In the genomic region with DNA sequence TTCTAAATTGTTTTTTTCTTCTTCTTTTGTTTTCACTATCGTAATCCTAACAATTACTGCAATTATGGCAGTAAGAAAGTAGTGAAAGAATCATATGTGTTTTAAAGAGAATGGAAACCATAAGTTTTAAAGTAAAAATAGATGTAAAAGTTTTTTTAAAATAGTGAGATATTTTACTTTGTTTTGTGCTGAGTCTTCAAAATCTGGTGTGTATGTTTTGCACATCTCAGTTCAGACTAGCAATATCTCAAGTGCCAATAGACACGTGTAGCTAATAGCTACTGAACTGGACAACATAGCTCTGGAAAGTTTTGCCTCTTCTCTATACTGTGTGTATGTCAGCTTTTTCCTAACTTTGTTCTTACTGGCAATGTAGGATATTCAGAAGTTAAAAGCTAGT, we compare ENCODE assay signal across 32 cellular contexts. TPM values are rescaled to one million over a fixed set of nuclear protein-coding genes. Genes with fewer than 3 reads are reported as not detected.
"Had no signal": no experiment of that assay in that cellular context is flagged by ENCODE, and none has a peak within 500 bp of the region (broad histone marks: within the 10 kb centered on the region; RNA-seq: fewer than 3 reads in every experiment).

No MANE protein-coding gene starts in this region.

- H3K4me3 Mint-ChIP-seq: activated B cell treated with CpG ODN at 0.5 μM for 24 hours; activated CD4-positive, alpha-beta memory T cell treated with anti-CD3 and anti-CD28 coated beads, Interleukin-2, amount 10 ng/mL, durations not matched to agents 7 days and 5 days; activated CD4-positive, alpha-beta T cell treated with anti-CD3 and anti-CD28 coated beads, Interleukin-2, amount 10 ng/mL, durations not matched to agents 24 days and 14 days; activated naive CD8-positive, alpha-beta T cell; activated T-cell treated with anti-CD3 and anti-CD28 coated beads, Interleukin-2, amount 50 U/mL, for 4 hours; activated T-helper 17 cell treated with anti-CD3 and anti-CD28 coated beads, Interleukin-2, amount 50 U/mL, for 72 hours; central memory CD8-positive, alpha-beta T cell; dendritic cell treated with granulocyte-macrophage colony-stimulating factor and Interleukin-4, amounts not matched to agents 40 ng/mL and 50 ng/mL, for 4 days; effector memory CD8-positive, alpha-beta T cell; T-helper 17 cell; T-helper 2 cell treated with Interferon-gamma antibody and Interleukin-4, amounts not matched to agents 5 μg/mL and 100 μg/mL, for 36 hours had no signal

- H3K27ac Mint-ChIP-seq: activated B cell treated with CpG ODN at 0.5 μM for 24 hours; activated CD4-positive, alpha-beta memory T cell treated with anti-CD3 and anti-CD28 coated beads, Interleukin-2, amount 10 ng/mL, durations not matched to agents 7 days and 5 days; activated CD4-positive, alpha-beta T cell treated with anti-CD3 and anti-CD28 coated beads, Interleukin-2, amount 10 ng/mL, durations not matched to agents 24 days and 14 days; activated naive CD8-positive, alpha-beta T cell; activated T-helper 17 cell treated with anti-CD3 and anti-CD28 coated beads, Interleukin-2, amount 50 U/mL, for 72 hours; dendritic cell treated with granulocyte-macrophage colony-stimulating factor and Interleukin-4, amounts not matched to agents 40 ng/mL and 50 ng/mL, for 4 days; effector memory CD8-positive, alpha-beta T cell; T-helper 17 cell; T-helper 2 cell treated with Interferon-gamma antibody and Interleukin-4, amounts not matched to agents 5 μg/mL and 100 μg/mL, for 36 hours had no signal

- H3K36me3 Mint-ChIP-seq: activated naive CD8-positive, alpha-beta T cell had no signal

- H3K4me1 ChIP-seq: esophagus muscularis mucosa, foreskin keratinocyte, gastrocnemius medialis, heart right ventricle had no signal

- H3K27ac ChIP-seq: brain microvascular endothelial cell, coronary artery, dorsolateral prefrontal cortex, esophagus muscularis mucosa, foreskin keratinocyte, gastrocnemius medialis, heart right ventricle, WERI-Rb-1 had no signal

- H3K27me3 Mint-ChIP-seq: activated B cell treated with CpG ODN at 0.5 μM for 24 hours; activated CD4-positive, alpha-beta memory T cell treated with anti-CD3 and anti-CD28 coated beads, Interleukin-2, amount 10 ng/mL, durations not matched to agents 7 days and 5 days; activated CD4-positive, alpha-beta T cell treated with anti-CD3 and anti-CD28 coated beads, Interleukin-2, amount 10 ng/mL, durations not matched to agents 24 days and 14 days; central memory CD8-positive, alpha-beta T cell; dendritic cell treated with granulocyte-macrophage colony-stimulating factor and Interleukin-4, amounts not matched to agents 40 ng/mL and 50 ng/mL, for 4 days; effector memory CD8-positive, alpha-beta T cell had no signal

- H3K9me3 Mint-ChIP-seq: activated B cell treated with CpG ODN at 0.5 μM for 24 hours; activated CD4-positive, alpha-beta memory T cell treated with anti-CD3 and anti-CD28 coated beads, Interleukin-2, amount 10 ng/mL, durations not matched to agents 7 days and 5 days; activated CD4-positive, alpha-beta T cell treated with anti-CD3 and anti-CD28 coated beads, Interleukin-2, amount 10 ng/mL, durations not matched to agents 24 days and 14 days; activated T-cell treated with anti-CD3 and anti-CD28 coated beads, Interleukin-2, amount 50 U/mL, for 4 hours; activated T-helper 17 cell treated with anti-CD3 and anti-CD28 coated beads, Interleukin-2, amount 50 U/mL, for 72 hours; dendritic cell treated with granulocyte-macrophage colony-stimulating factor and Interleukin-4, amounts not matched to agents 40 ng/mL and 50 ng/mL, for 4 days; T-helper 2 cell treated with Interferon-gamma antibody and Interleukin-4, amounts not matched to agents 5 μg/mL and 100 μg/mL, for 36 hours had no signal

- H3K9me3 ChIP-seq: esophagus muscularis mucosa, gastrocnemius medialis, heart right ventricle had no signal

- H3K4me3 ChIP-seq: coronary artery, dorsolateral prefrontal cortex, esophagus muscularis mucosa, gastrocnemius medialis, heart right ventricle had no signal

- ATAC-seq: activated CD4-positive, CD25-positive, alpha-beta regulatory T cell treated with anti-CD3 and anti-CD28 coated beads, Interleukin-2, amount 50 U/mL, for 24 hours; activated T-cell treated with anti-CD3 and anti-CD28 coated beads, Interleukin-2, amount 50 U/mL, for 4 hours; activated T-helper 17 cell treated with anti-CD3 and anti-CD28 coated beads, Interleukin-2, amount 50 U/mL, for 72 hours; effector memory CD8-positive, alpha-beta T cell; foreskin keratinocyte; gastrocnemius medialis; heart right ventricle; T-helper 17 cell had no signal

- FAIRE-seq: bronchial epithelial cell had no signal

- DNase-seq: activated B cell treated with CpG ODN at 0.5 μM for 24 hours; activated CD4-positive, alpha-beta memory T cell treated with anti-CD3 and anti-CD28 coated beads, Interleukin-2, amount 10 ng/mL, durations not matched to agents 7 days and 5 days; activated CD4-positive, alpha-beta T cell treated with anti-CD3 and anti-CD28 coated beads, Interleukin-2, amount 10 ng/mL, durations not matched to agents 24 days and 14 days; activated CD4-positive, alpha-beta T cell treated with anti-CD3 and anti-CD28 coated beads, Interleukin-2, amount 50 U/mL, for 4 hours; activated effector memory CD4-positive, alpha-beta T cell treated with Interleukin-2 at 50 U/mL for 16 hours; activated gamma-delta T cell treated with Interleukin-2 at 50 U/mL for 16 hours; activated naive CD4-positive, alpha-beta T cell treated with anti-CD3 and anti-CD28 coated beads, Interleukin-2, amount 50 U/mL, for 16 hours; activated naive CD4-positive, alpha-beta T cell treated with Interleukin-2 at 50 U/mL for 16 hours; activated T-cell treated with anti-CD3 and anti-CD28 coated beads, Interleukin-2, amount 50 U/mL, for 4 hours; amniotic stem cell; anterior cingulate cortex; brain microvascular endothelial cell; dorsolateral prefrontal cortex; effector CD4-positive, alpha-beta T cell; effector memory CD8-positive, alpha-beta T cell; erythroblast; foreskin keratinocyte; gastrocnemius medialis; heart right ventricle; T-helper 1 cell; T-helper 17 cell; T1000; WERI-Rb-1 had no signal

- H3K4me1 Mint-ChIP-seq: activated B cell treated with CpG ODN at 0.5 μM for 24 hours; activated CD4-positive, alpha-beta memory T cell treated with anti-CD3 and anti-CD28 coated beads, Interleukin-2, amount 10 ng/mL, durations not matched to agents 7 days and 5 days; activated CD4-positive, alpha-beta T cell treated with anti-CD3 and anti-CD28 coated beads, Interleukin-2, amount 10 ng/mL, durations not matched to agents 24 days and 14 days; activated T-helper 17 cell treated with anti-CD3 and anti-CD28 coated beads, Interleukin-2, amount 50 U/mL, for 72 hours; central memory CD8-positive, alpha-beta T cell; T-helper 17 cell had no signal

RNA-seq across cellular contexts. Expression of a gene that starts 45.0 kb away (rescaled TPM):
- total RNA-seq: activated B cell treated with CpG ODN at 0.5 μM for 24 hours; activated CD4-positive, alpha-beta memory T cell treated with anti-CD3 and anti-CD28 coated beads, Interleukin-2, amount 10 ng/mL, durations not matched to agents 7 days and 5 days; activated CD4-positive, alpha-beta T cell treated with anti-CD3 and anti-CD28 coated beads, Interleukin-2, amount 10 ng/mL, durations not matched to agents 24 days and 14 days; activated T-cell treated with anti-CD3 and anti-CD28 coated beads, Interleukin-2, amount 50 U/mL, for 4 hours; activated T-helper 17 cell treated with anti-CD3 and anti-CD28 coated beads, Interleukin-2, amount 50 U/mL, for 72 hours; foreskin keratinocyte had no signal
- polyA plus RNA-seq: foreskin keratinocyte had no signal
